In the genomic region with DNA sequence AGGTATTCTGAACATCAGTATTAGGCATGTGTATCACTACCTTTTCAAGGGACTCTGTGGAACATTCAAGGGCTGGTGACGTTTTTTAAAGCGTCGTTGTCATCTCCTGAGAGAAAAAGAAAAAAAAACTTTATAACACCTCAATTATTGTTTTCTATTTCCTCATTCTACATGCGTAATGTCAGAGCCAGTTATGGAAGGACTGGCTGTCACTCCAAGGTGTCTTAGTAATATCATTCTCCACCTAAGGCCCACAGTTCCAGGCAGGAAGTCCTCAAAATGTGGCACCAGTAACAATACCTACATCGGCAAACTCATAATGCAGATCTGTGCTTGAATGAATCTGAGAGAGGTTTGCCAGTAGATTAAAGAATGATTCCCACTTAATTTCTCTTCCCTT, we compare ENCODE assay signal across 13 cellular contexts.
DNase-seq lines count a peak whose midpoint lies in the region; ATAC-seq and TF ChIP-seq lines count a peak whose summit lies in the region.
"Had no signal": no experiment of that assay in that cellular context is flagged by ENCODE, and none has a peak within 500 bp of the region (broad histone marks: within the 10 kb centered on the region; RNA-seq: fewer than 3 reads in every experiment).

No MANE protein-coding gene starts in this region.

- H3K27me3 ChIP-seq in colonic mucosa (no peaks in the 10 kb centered on the region), transverse colon (no peaks in the 10 kb centered on the region)
- H3K27me3 ChIP-seq: BLaER1 treated with 17β-estradiol and CSF1 and Interleukin-3, amounts not matched to agents 10 nM and 100 nM had no signal

- WGBS in transverse colon (ENCODE audit: low coverage in 1 of 2), 2 donors: 39 to 49% methylated on average over 5 of the region's 5 CpGs

- no peak overlapping the region for H3K4me3 ChIP-seq in colonic mucosa
- no peak overlapping the region for H3K4me3 ChIP-seq in mucosa of descending colon
- no peak overlapping the region for H3K4me3 ChIP-seq in transverse colon
- H3K4me3 ChIP-seq: BLaER1 treated with 17β-estradiol and CSF1 and Interleukin-3, amounts not matched to agents 10 nM and 100 nM; GM23248; HAP-1 had no signal

- in situ Hi-C loops in transverse colon (cut with MboI; ENCODE audit: low pct_ligation_motif_present in 1 of 4, low pct_unique_long_range_greater_than_20kb in 1 of 4, low sequenced_read_pairs in 3 of 4): no loop called here

- H3K9ac ChIP-seq in colonic mucosa (ENCODE audit: low read depth in 2 of 2, low read length in 2 of 2): no peak overlapping the region
- H3K9ac ChIP-seq: BLaER1 treated with 17β-estradiol and CSF1 and Interleukin-3, amounts not matched to agents 10 nM and 100 nM; GM23248 had no signal

- H3K4me1 ChIP-seq in colonic mucosa (peaks cover 5% of the 10 kb centered on the region), mucosa of descending colon (ENCODE audit: low read depth) (peaks cover 15% of the 10 kb centered on the region), transverse colon (peaks cover 7 to 37% (median 19%) of the 10 kb centered on the region in 4 donors)
- H3K4me1 ChIP-seq: HAP-1 had no signal

- H3K27ac ChIP-seq in colonic mucosa (peak overlapping the region; percentile 40), transverse colon (peak overlapping the region; percentile 42 to 59 (median 50))
- H3K27ac ChIP-seq: BLaER1 treated with 17β-estradiol and CSF1 and Interleukin-3, amounts not matched to agents 10 nM and 100 nM; GM23248 had no signal

- H3K36me3 ChIP-seq in colonic mucosa: no peaks in the 10 kb centered on the region
- H3K36me3 ChIP-seq in mucosa of descending colon (ENCODE audit: low read depth): no peaks in the 10 kb centered on the region
- no peaks in the 10 kb centered on the region for H3K36me3 ChIP-seq in transverse colon
- H3K36me3 ChIP-seq: BLaER1 treated with 17β-estradiol and CSF1 and Interleukin-3, amounts not matched to agents 10 nM and 100 nM; HAP-1 had no signal

- TF ChIP-seq EP300 in transverse colon (IDR thresholded peaks at IDR 0.05; ENCODE audit: low read depth): no peak

- intact Hi-C loops in colonic mucosa (cut with DNase I) (loop anchor here (10.0 kb wide), 1 partner anchor 568 kb away; no protein-coding TSS in a partner anchor), mucosa of descending colon (cut with DNase I, micrococcal nuclease) (no loop called here), transverse colon (cut with DNase I; ENCODE audit: low total_unique reads) (no loop called here)

- H3K9me3 ChIP-seq in colonic mucosa: no peaks in the 10 kb centered on the region
- no peaks in the 10 kb centered on the region for H3K9me3 ChIP-seq in mucosa of descending colon
- H3K9me3 ChIP-seq in transverse colon: no peaks in the 10 kb centered on the region
- H3K9me3 ChIP-seq: BLaER1 treated with 17β-estradiol and CSF1 and Interleukin-3, amounts not matched to agents 10 nM and 100 nM; HAP-1 had no signal

- DNase-seq in LoVo (ENCODE audit: low spot score): peak; percentile 24
- peak; percentile 29 for DNase-seq in colonic mucosa
- DNase-seq in mucosa of descending colon: peak in 1 of 3 donors; percentile 54
- peak; percentile 24 for DNase-seq in transverse colon
- no peak for DNase-seq in AML-193 (lab: John Stamatoyannopoulos, UW)
- no peak for DNase-seq in activated gamma-delta T cell treated with Interleukin-2 at 50 U/mL for 16 hours
- no peak for DNase-seq in NCI-H1092 treated with DMSO at 0.1 percent for 48 hours (lab: John Stamatoyannopoulos, UW)
- DNase-seq: 8988T; Calu3; CD8-positive, alpha-beta T cell; GM23248 had no signal

- no peak for TF ChIP-seq POLR2A in transverse colon (IDR thresholded peaks at IDR 0.05)

- ATAC-seq in mucosa of descending colon: peak; percentile 81
- ATAC-seq: CD8-positive, alpha-beta T cell had no signal

- TF ChIP-seq CTCF in colonic mucosa (IDR thresholded peaks at IDR 0.05) (no peak), mucosa of descending colon (IDR thresholded peaks at IDR 0.05) (no peak), transverse colon (IDR thresholded peaks at IDR 0.05) (no peak)

Comparison
In these comparisons a context has a peak if more than half of its experiments do, and no peak if none do; other contexts are left out.
1. DNase-seq: peak in LoVo (single experiment), colonic mucosa (single experiment) and transverse colon (single experiment); none in AML-193 (0 of 2), activated gamma-delta T cell treated with Interleukin-2 at 50 U/mL for 16 hours (single experiment) and NCI-H1092 treated with DMSO at 0.1 percent for 48 hours (single experiment).